8 cellular contexts compared by ENCODE assay signal in the genomic region with DNA sequence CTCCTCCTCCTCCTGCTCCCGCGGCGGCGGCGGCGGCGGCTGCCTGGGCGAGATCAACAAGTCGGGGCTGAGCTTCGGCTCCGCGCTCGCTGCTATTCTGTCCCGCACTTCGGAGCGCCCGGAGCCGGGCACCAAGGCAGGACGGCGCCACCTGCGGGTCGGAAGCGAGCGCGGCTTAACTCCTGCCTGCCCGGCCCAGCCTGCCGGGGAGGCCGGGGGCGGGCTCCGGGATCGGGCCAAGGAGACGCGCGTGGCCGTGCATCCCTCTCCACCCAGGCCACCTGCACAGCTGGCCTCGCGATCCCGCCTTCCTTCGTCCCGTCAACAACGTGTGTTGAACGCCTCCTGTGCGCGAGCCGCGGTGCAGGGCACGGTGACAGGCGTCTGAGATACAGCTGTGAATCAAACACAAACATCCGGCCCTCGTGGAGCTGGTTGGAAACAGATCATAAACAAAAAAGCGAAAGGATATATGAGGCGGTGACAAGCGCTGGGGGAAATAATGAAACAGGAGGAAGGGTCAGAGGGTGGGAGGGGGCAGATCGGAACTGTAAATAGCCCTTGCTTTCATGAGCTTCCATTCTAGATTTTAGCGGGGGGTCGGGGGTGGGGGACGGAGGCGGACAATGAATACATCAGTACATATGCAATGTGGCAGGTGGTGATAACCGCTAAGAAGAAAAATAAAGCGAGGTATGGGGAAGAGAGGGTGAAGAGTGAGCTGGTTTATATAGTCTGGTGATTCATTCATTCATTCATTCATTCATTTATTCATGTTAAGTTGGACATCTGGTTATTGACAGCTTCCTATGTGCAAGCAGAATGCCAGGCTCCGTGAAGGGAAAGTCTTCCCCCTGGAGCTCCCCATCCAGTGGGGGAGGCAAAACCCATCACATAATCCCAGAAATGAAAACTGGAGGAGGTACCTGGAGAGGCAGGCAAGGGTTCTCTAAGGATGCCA. TPM values are rescaled to one million over a fixed set of nuclear protein-coding genes. Genes with fewer than 3 reads are reported as not detected.
DNase-seq lines count a peak whose midpoint lies in the region; ATAC-seq and TF ChIP-seq lines count a peak whose summit lies in the region.

No MANE protein-coding gene starts in this region.

- peak; percentile 94 for DNase-seq in Calu3
- DNase-seq in activated T-helper 9 cell treated with anti-CD3 and anti-CD28 coated beads, Interleukin-2, amount 50 U/mL, for 16 hours (ENCODE audit: low read depth) = peak; percentile 33
- DNase-seq in fibroblast of mammary gland (ENCODE audit: low read depth) = peak; percentile 64
- DNase-seq in natural killer cell treated with Interleukin-12 subunit alpha and Interleukin-12 subunit beta and Interleukin-15 and Interleukin-18, amount 100 ng/mL, for 72 hours (ENCODE audit: low spot score) = peak; percentile 65
- DNase-seq in stimulated activated naive CD8-positive, alpha-beta T cell treated with anti-CD3 and anti-CD28 coated beads, Interleukin-15, amount 100 ng/mL, for 72 hours = peak; percentile 70 to 72

- TF ChIP-seq RAD21 in Ishikawa (IDR thresholded peaks at IDR 0.05; ENCODE audit: low read depth) = peak; percentile 73

- no peak overlapping the region for H3K27ac Mint-ChIP-seq in Calu3 (ENCODE audit: unreplicated experiment)
- no peak overlapping the region for H3K27ac Mint-ChIP-seq in natural killer cell treated with Interleukin-12 subunit alpha and Interleukin-12 subunit beta and Interleukin-15 and Interleukin-18, amount 100 ng/mL, for 72 hours
- H3K27ac Mint-ChIP-seq in stimulated activated naive CD8-positive, alpha-beta T cell treated with anti-CD3 and anti-CD28 coated beads, Interleukin-15, amount 100 ng/mL, for 72 hours = no peak overlapping the region

- intact Hi-C loops in Calu3 (cut with micrococcal nuclease; ENCODE audit: unreplicated experiment) = loop anchor here (1.0 to 2.0 kb wide), 2 partner anchors 24 to 150 kb away; no protein-coding TSS in a partner anchor

- no peaks in the 10 kb centered on the region for H3K9me3 Mint-ChIP-seq in Calu3 (ENCODE audit: low read depth, unreplicated experiment)
- H3K9me3 Mint-ChIP-seq in natural killer cell treated with Interleukin-12 subunit alpha and Interleukin-12 subunit beta and Interleukin-15 and Interleukin-18, amount 100 ng/mL, for 72 hours = no peaks in the 10 kb centered on the region
- H3K9me3 Mint-ChIP-seq in stimulated activated naive CD8-positive, alpha-beta T cell treated with anti-CD3 and anti-CD28 coated beads, Interleukin-15, amount 100 ng/mL, for 72 hours = peaks cover 4 to 5% of the 10 kb centered on the region in 2 donors

- CTCF ChIA-PET in Calu3 (lab: Charles Lee) = interaction anchor here (0.6 to 2.0 kb wide), 21 partner anchors 9 to 382 kb away, joined by 3 to 22 read pairs (median 4); no protein-coding TSS in a partner anchor

- peak overlapping the region; percentile 70 for H3K4me3 Mint-ChIP-seq in Calu3 (ENCODE audit: low read depth, unreplicated experiment)
- peak overlapping the region; percentile 85 for H3K4me3 Mint-ChIP-seq in natural killer cell treated with Interleukin-12 subunit alpha and Interleukin-12 subunit beta and Interleukin-15 and Interleukin-18, amount 100 ng/mL, for 72 hours
- H3K4me3 Mint-ChIP-seq in stimulated activated naive CD8-positive, alpha-beta T cell treated with anti-CD3 and anti-CD28 coated beads, Interleukin-15, amount 100 ng/mL, for 72 hours = peak overlapping the region; percentile 74 to 81

- peak; percentile 82 to 88 for ATAC-seq in natural killer cell treated with Interleukin-12 subunit alpha and Interleukin-12 subunit beta and Interleukin-15 and Interleukin-18, amount 100 ng/mL, for 72 hours
- peak; percentile 95 for ATAC-seq in stimulated activated naive CD8-positive, alpha-beta T cell treated with anti-CD3 and anti-CD28 coated beads, Interleukin-15, amount 100 ng/mL, for 72 hours
- ATAC-seq in GM21529 (IDR thresholded peaks at IDR 0.05; ENCODE audit: unreplicated experiment) = no peak

- peak; percentile 86 for TF ChIP-seq CTCF in Calu3 (IDR thresholded peaks at IDR 0.05; ENCODE audit: unreplicated experiment)
- no peak for TF ChIP-seq CTCF in fibroblast of mammary gland (conservative IDR thresholded peaks at IDR 0.05; ENCODE audit: control insufficient read depth, insufficient read depth, low read depth, low read length)

- no peak for TF ChIP-seq EP300 in Ishikawa (IDR thresholded peaks at IDR 0.05; ENCODE audit: borderline replicate concordance)

- H3K4me1 Mint-ChIP-seq in Calu3 (ENCODE audit: low read depth, unreplicated experiment) = no peaks in the 10 kb centered on the region
- peaks cover 6 to 7% of the 10 kb centered on the region in 2 donors for H3K4me1 Mint-ChIP-seq in natural killer cell treated with Interleukin-12 subunit alpha and Interleukin-12 subunit beta and Interleukin-15 and Interleukin-18, amount 100 ng/mL, for 72 hours (ENCODE audit: low read depth in 2 of 2)
- peaks cover 14% of the 10 kb centered on the region for H3K4me1 Mint-ChIP-seq in stimulated activated naive CD8-positive, alpha-beta T cell treated with anti-CD3 and anti-CD28 coated beads, Interleukin-15, amount 100 ng/mL, for 72 hours

- peaks cover 100% of the 10 kb centered on the region for H3K27me3 Mint-ChIP-seq in Calu3 (ENCODE audit: unreplicated experiment)
- H3K27me3 Mint-ChIP-seq in natural killer cell treated with Interleukin-12 subunit alpha and Interleukin-12 subunit beta and Interleukin-15 and Interleukin-18, amount 100 ng/mL, for 72 hours = peaks cover 54 to 67% of the 10 kb centered on the region in 2 donors
- peaks cover 92% of the 10 kb centered on the region for H3K27me3 Mint-ChIP-seq in stimulated activated naive CD8-positive, alpha-beta T cell treated with anti-CD3 and anti-CD28 coated beads, Interleukin-15, amount 100 ng/mL, for 72 hours

- no peak overlapping the region for H3K4me3 ChIP-seq in fibroblast of mammary gland (ENCODE audit: control insufficient read depth, low read depth, low read length)

- no TSS peak for BruUV-seq in Calu3 (replicated peaks; lab: Mats Ljungman, UMichigan)

- H3K36me3 Mint-ChIP-seq in Calu3 (ENCODE audit: insufficient read depth, unreplicated experiment) = peaks cover 5% of the 10 kb centered on the region
- peaks cover 2% of the 10 kb centered on the region for H3K36me3 Mint-ChIP-seq in natural killer cell treated with Interleukin-12 subunit alpha and Interleukin-12 subunit beta and Interleukin-15 and Interleukin-18, amount 100 ng/mL, for 72 hours

TF ChIP-seq in Ishikawa, 13 proteins besides CTCF, POLR2A, EP300 and RAD21 (continues in another document):
- TF ChIP-seq EGR1 (IDR thresholded peaks at IDR 0.05) (no peak), USF1 (IDR thresholded peaks at IDR 0.05) (no peak)

TF ChIP-seq in PFSK-1, 5 proteins besides CTCF, POLR2A, EP300 and RAD21:
- peak; percentile 93 for TF ChIP-seq SIN3A (IDR thresholded peaks at IDR 0.05; ENCODE audit: borderline replicate concordance, insufficient read depth, low read length)
- no peak for TF ChIP-seq TAF1 (IDR thresholded peaks at IDR 0.05; ENCODE audit: borderline replicate concordance, insufficient read depth, low read length)
- TF ChIP-seq POLR2AphosphoS5 (IDR thresholded peaks at IDR 0.05; ENCODE audit: low read depth, low read length) = no peak
- TF ChIP-seq FOXP2 (optimal IDR thresholded peaks at IDR 0.05; ENCODE audit: borderline replicate concordance, extremely low read depth, extremely low read length, insufficient read depth) = peak; percentile 96
- peak; percentile 57 to 77; a peak in 3 of 4 replicates for TF ChIP-seq REST (IDR thresholded peaks at IDR 0.05; ENCODE audit: insufficient read depth in 1 of 2, low read depth in 2 of 2, low read length in 2 of 2)

RNA-seq across cellular contexts. Expression of gene KCNB1, which starts 2.0 kb away (rescaled TPM):
- not detected in 2 replicates for total RNA-seq in Calu3 (2022)
- polyA plus RNA-seq in PFSK-1 (2012; ENCODE audit: insufficient read length, low read depth) = not detected
- total RNA-seq in natural killer cell treated with Interleukin-12 subunit alpha and Interleukin-12 subunit beta and Interleukin-15 and Interleukin-18, amount 100 ng/mL, for 72 hours = not detected

Comparison
In these comparisons a context has a peak if more than half of its experiments do, and no peak if none do; other contexts are left out.
1. DNase-seq: peak in every context shown above with its lines; median percentile 94 in Calu3; 71 in stimulated activated naive CD8-positive, alpha-beta T cell treated with anti-CD3 and anti-CD28 coated beads, Interleukin-15, amount 100 ng/mL, for 72 hours; 65 in natural killer cell treated with Interleukin-12 subunit alpha and Interleukin-12 subunit beta and Interleukin-15 and Interleukin-18, amount 100 ng/mL, for 72 hours; 64 in fibroblast of mammary gland; 33 in activated T-helper 9 cell treated with anti-CD3 and anti-CD28 coated beads, Interleukin-2, amount 50 U/mL, for 16 hours.